In genomic region chr21:16912075-16912474, GRCh38 we compare ENCODE assay signal across 1 cellular context.
TF ChIP-seq lines count a peak whose summit lies in the region.

No MANE protein-coding gene starts in this region.

TF ChIP-seq in IMR-90, 13 proteins besides CTCF, POLR2A, EP300 and RAD21 (continued from another document):
- TF ChIP-seq SMC3 (IDR thresholded peaks at IDR 0.05; ENCODE audit: low read depth, low read length) (no peak), RFX5 (IDR thresholded peaks at IDR 0.05; ENCODE audit: low read depth, low read length) (no peak), BHLHE40 (IDR thresholded peaks at IDR 0.05; ENCODE audit: low read depth, low read length) (no peak)
